21 cellular contexts compared by ENCODE assay signal in genomic region chr3:157042226-157042625, GRCh38.
DNase-seq lines count a peak whose midpoint lies in the region; ATAC-seq and TF ChIP-seq lines count a peak whose summit lies in the region.
"Had no signal": no experiment of that assay in that cellular context is flagged by ENCODE, and none has a peak within 500 bp of the region (broad histone marks: within the 10 kb centered on the region; RNA-seq: fewer than 3 reads in every experiment).

No MANE protein-coding gene starts in this region.

- H4K20me1 ChIP-seq in GM23248 (ENCODE audit: insufficient read depth): no peaks in the 10 kb centered on the region
- H4K20me1 ChIP-seq: BLaER1 treated with 17β-estradiol and CSF1 and Interleukin-3, amounts not matched to agents 10 nM and 100 nM had no signal

- no peak overlapping the region for H3K27ac Mint-ChIP-seq in naive thymus-derived CD4-positive, alpha-beta T cell
- H3K27ac Mint-ChIP-seq: CD4-positive, alpha-beta T cell; CD8-positive, alpha-beta memory T cell had no signal

- no peak overlapping the region for H2AFZ ChIP-seq in GM23248

- no peak overlapping the region for H3K4me3 Mint-ChIP-seq in naive thymus-derived CD4-positive, alpha-beta T cell
- H3K4me3 Mint-ChIP-seq: CD14-positive monocyte; CD4-positive, alpha-beta T cell; CD8-positive, alpha-beta memory T cell had no signal

- CTCF ChIA-PET in naive thymus-derived CD4-positive, alpha-beta T cell (lab: Charles Lee): interaction anchor here (0.7 kb wide), 1 partner anchor 24 kb away, joined by 3 read pairs; no protein-coding TSS in a partner anchor

- H3K4me1 ChIP-seq in right atrium auricular region (no peaks in the 10 kb centered on the region), GM23248 (ENCODE audit: insufficient read depth) (no peaks in the 10 kb centered on the region), gastrocnemius medialis (peaks cover 6 to 7% of the 10 kb centered on the region in 2 donors)
- H3K4me1 ChIP-seq in naive thymus-derived CD4-positive, alpha-beta T cell (ENCODE audit: control insufficient read depth in 2 of 2, insufficient read depth in 2 of 2, low read length in 2 of 2): no peaks in the 10 kb centered on the region
- H3K4me1 ChIP-seq: BE2C had no signal

- ATAC-seq in left cardiac atrium (peak; percentile 42 to 75), left lobe of liver (peak; percentile 57), gastrocnemius medialis (peak; percentile 85 to 90)
- ATAC-seq in naive thymus-derived CD4-positive, alpha-beta T cell: no peak

- no peak for TF ChIP-seq POLR2A in gastrocnemius medialis (IDR thresholded peaks at IDR 0.05)

- WGBS in GM23248 (ENCODE audit: low coverage in 1 of 2, low lambda C conversion rate in 2 of 2, missing lambda C conversion rate in 2 of 2), 2 experiments: 29 to 31% methylated on average over 2 of the region's 2 CpGs

- H3K4me2 ChIP-seq in GM23248 (ENCODE audit: unreplicated experiment): no peak overlapping the region
- H3K4me2 ChIP-seq: BLaER1 treated with 17β-estradiol and CSF1 and Interleukin-3, amounts not matched to agents 10 nM and 100 nM had no signal

- no peaks in the 10 kb centered on the region for H3K79me2 ChIP-seq in GM23248 (ENCODE audit: insufficient read depth)

- intact Hi-C loops in left cardiac atrium (cut with DNase I): no loop called here
- intact Hi-C loops in gastrocnemius medialis (cut with DNase I; ENCODE audit: low total_unique reads): no loop called here
- intact Hi-C loops in naive thymus-derived CD4-positive, alpha-beta T cell (cut with micrococcal nuclease): no loop called here

- no peak for DNase-seq in left cardiac atrium
- DNase-seq in right atrium auricular region (ENCODE audit: low spot score): no peak
- peak; percentile 16 for DNase-seq in GM23248
- no peak for DNase-seq in left lobe of liver (ENCODE audit: low spot score)
- peak in 1 of 2 donors; percentile 17 for DNase-seq in gastrocnemius medialis
- DNase-seq in naive thymus-derived CD4-positive, alpha-beta T cell: no peak
- DNase-seq in substantia nigra (lab: John Stamatoyannopoulos, UW): no peak
- DNase-seq in inferior parietal cortex (ENCODE audit: extremely low spot score): no peak
- DNase-seq: AML-193; BE2C; CD4-positive, alpha-beta T cell; CD8-positive, alpha-beta memory T cell; DMS 273 treated with DMSO at 0.1 percent for 48 hours; DMS79; EL; GF-D8; H7; HCEC 1CT had no signal

- POLR2A ChIA-PET in naive thymus-derived CD4-positive, alpha-beta T cell (lab: Charles Lee): no interaction called here

- TF ChIP-seq CTCF in right atrium auricular region (IDR thresholded peaks at IDR 0.05): no peak
- TF ChIP-seq CTCF in gastrocnemius medialis (IDR thresholded peaks at IDR 0.05 in 4 of 5, conservative IDR thresholded peaks at IDR 0.05 in 1 of 5): no peak

- H3K36me3 ChIP-seq in right atrium auricular region (no peaks in the 10 kb centered on the region), GM23248 (ENCODE audit: low read depth) (no peaks in the 10 kb centered on the region), gastrocnemius medialis (no peaks in the 10 kb centered on the region)
- no peaks in the 10 kb centered on the region for H3K36me3 ChIP-seq in naive thymus-derived CD4-positive, alpha-beta T cell (ENCODE audit: control insufficient read depth in 2 of 3, insufficient read depth in 3 of 3, low read length in 3 of 3)
- H3K36me3 ChIP-seq: BE2C; BLaER1 treated with 17β-estradiol and CSF1 and Interleukin-3, amounts not matched to agents 10 nM and 100 nM had no signal

- H3K36me3 Mint-ChIP-seq in naive thymus-derived CD4-positive, alpha-beta T cell: no peaks in the 10 kb centered on the region
- H3K36me3 Mint-ChIP-seq: CD14-positive monocyte; CD8-positive, alpha-beta memory T cell had no signal

- H3K4me3 ChIP-seq in right atrium auricular region: no peak overlapping the region
- no peak overlapping the region for H3K4me3 ChIP-seq in GM23248
- no peak overlapping the region for H3K4me3 ChIP-seq in gastrocnemius medialis
- no peak overlapping the region for H3K4me3 ChIP-seq in naive thymus-derived CD4-positive, alpha-beta T cell (ENCODE audit: low read length)
- H3K4me3 ChIP-seq: BLaER1 treated with 17β-estradiol and CSF1 and Interleukin-3, amounts not matched to agents 10 nM and 100 nM had no signal

- H3K4me1 Mint-ChIP-seq in naive thymus-derived CD4-positive, alpha-beta T cell: no peaks in the 10 kb centered on the region
- H3K4me1 Mint-ChIP-seq: CD14-positive monocyte; CD8-positive, alpha-beta memory T cell had no signal

- H3K27ac ChIP-seq in right atrium auricular region (no peak overlapping the region), GM23248 (no peak overlapping the region), gastrocnemius medialis (peak overlapping the region in 1 of 4 donors; percentile 1), substantia nigra (ENCODE audit: low read depth, low read length, poor library complexity, severe bottlenecking) (no peak overlapping the region)
- H3K27ac ChIP-seq in naive thymus-derived CD4-positive, alpha-beta T cell (ENCODE audit: low read depth, low read length): no peak overlapping the region
- H3K27ac ChIP-seq: 22Rv1; BLaER1 treated with 17β-estradiol and CSF1 and Interleukin-3, amounts not matched to agents 10 nM and 100 nM had no signal

- in situ Hi-C loops in GM23248 (cut with MboI): no loop called here
- in situ Hi-C loops in gastrocnemius medialis (cut with MboI; ENCODE audit: low sequenced_read_pairs in 4 of 4): no loop called here

- H3K27me3 ChIP-seq in right atrium auricular region (no peaks in the 10 kb centered on the region), GM23248 (replicated peaks; ENCODE audit: insufficient read depth) (no peaks in the 10 kb centered on the region), gastrocnemius medialis (no peaks in the 10 kb centered on the region)
- no peaks in the 10 kb centered on the region for H3K27me3 ChIP-seq in naive thymus-derived CD4-positive, alpha-beta T cell (ENCODE audit: control insufficient read depth in 2 of 2, insufficient read depth in 2 of 2, low read length in 2 of 2)
- H3K27me3 ChIP-seq: BLaER1 treated with 17β-estradiol and CSF1 and Interleukin-3, amounts not matched to agents 10 nM and 100 nM had no signal

- no peaks in the 10 kb centered on the region for H3F3A ChIP-seq in GM23248 (ENCODE audit: insufficient read depth)

- H3K9ac ChIP-seq in GM23248: no peak overlapping the region
- H3K9ac ChIP-seq: BLaER1 treated with 17β-estradiol and CSF1 and Interleukin-3, amounts not matched to agents 10 nM and 100 nM had no signal

- peaks cover 13 to 66% (median 16%) of the 10 kb centered on the region in 5 donors for H3K27me3 Mint-ChIP-seq in naive thymus-derived CD4-positive, alpha-beta T cell

- no peaks in the 10 kb centered on the region for H3K9me3 ChIP-seq in right atrium auricular region
- no peaks in the 10 kb centered on the region for H3K9me3 ChIP-seq in GM23248 (ENCODE audit: low read depth)
- H3K9me3 ChIP-seq in gastrocnemius medialis: no peaks in the 10 kb centered on the region
- no peaks in the 10 kb centered on the region for H3K9me3 ChIP-seq in naive thymus-derived CD4-positive, alpha-beta T cell (ENCODE audit: control insufficient read depth in 2 of 3, low read length in 3 of 3)
- H3K9me3 ChIP-seq: BE2C had no signal

- no peaks in the 10 kb centered on the region for H3K9me2 ChIP-seq in GM23248 (ENCODE audit: insufficient read depth)

- peaks cover 0 to 2% (median 0%) of the 10 kb centered on the region in 11 donors for H3K9me3 Mint-ChIP-seq in naive thymus-derived CD4-positive, alpha-beta T cell
- H3K9me3 Mint-ChIP-seq: CD4-positive, alpha-beta T cell; CD8-positive, alpha-beta memory T cell had no signal
